Comparison of ENCODE assay signal across 11 cellular contexts in genomic region chr21:37459575-37459974, GRCh38.
DNase-seq lines count a peak whose midpoint lies in the region; TF ChIP-seq lines count a peak whose summit lies in the region.
"Had no signal": no experiment of that assay in that cellular context is flagged by ENCODE, and none has a peak within 500 bp of the region (broad histone marks: within the 10 kb centered on the region; RNA-seq: fewer than 3 reads in every experiment).

No MANE protein-coding gene starts in this region.

- no peak overlapping the region for H3K4ac ChIP-seq in mesendoderm (ENCODE audit: low read depth, low read length)

- CTCF ChIA-PET in CD8-positive, alpha-beta memory T cell (lab: Charles Lee): interaction anchor here (1.2 kb wide), 1 partner anchor 105 kb away, joined by 3 read pairs; no protein-coding TSS in a partner anchor

- peak overlapping the region in 2 of 7 donors; percentile 20 to 37 for H3K4me3 Mint-ChIP-seq in CD8-positive, alpha-beta memory T cell
- H3K4me3 Mint-ChIP-seq in chondrocyte (ENCODE audit: unreplicated experiment) (peak overlapping the region; percentile 48), nephron (peak overlapping the region in 2 of 3 experiments; percentile 8 to 66)

- H3K18ac ChIP-seq in mesendoderm (ENCODE audit: low read length): no peak overlapping the region

- H2AK5ac ChIP-seq in mesendoderm (ENCODE audit: low read length): no peak overlapping the region

- H4K8ac ChIP-seq in mesendoderm (ENCODE audit: low read depth, low read length): no peak overlapping the region

- H3K36me3 ChIP-seq in CD8-positive, alpha-beta memory T cell (ENCODE audit: insufficient read depth, low read length): no peaks in the 10 kb centered on the region
- H3K36me3 ChIP-seq in mesendoderm (ENCODE audit: control insufficient read depth, insufficient read depth, low read length): no peaks in the 10 kb centered on the region
- H3K36me3 ChIP-seq: ascending aorta had no signal

- H2BK120ac ChIP-seq in mesendoderm (ENCODE audit: low read depth, low read length): no peak overlapping the region

- H3K56ac ChIP-seq in mesendoderm (ENCODE audit: low read length): no peak overlapping the region

- DNase-seq in CD8-positive, alpha-beta memory T cell: no peak
- peak; percentile 84 for DNase-seq in LHCN-M2 (ENCODE audit: low read depth)
- DNase-seq in chondrocyte (ENCODE audit: low spot score): no peak
- DNase-seq in mesendoderm: no peak
- DNase-seq in iPS-NIHi7 (ENCODE audit: extremely low spot score): no peak
- no peak for DNase-seq in activated effector memory CD4-positive, alpha-beta T cell treated with Interleukin-2 at 50 U/mL for 16 hours
- DNase-seq in NCI-H2081 (lab: John Stamatoyannopoulos, UW): no peak
- DNase-seq: NCI-H1092 treated with DMSO at 0.1 percent for 48 hours, NCI-H446 treated with DMSO at 0.1 percent for 48 hours had no signal

- POLR2A ChIA-PET in CD8-positive, alpha-beta memory T cell (lab: Charles Lee): interaction anchor here (0.5 kb wide), 1 partner anchor 24 kb away, joined by 3 read pairs; no protein-coding TSS in a partner anchor

- H3K27me3 ChIP-seq in CD8-positive, alpha-beta memory T cell (ENCODE audit: insufficient read depth, low read length, poor library complexity, severe bottlenecking): no peaks in the 10 kb centered on the region
- H3K27me3 ChIP-seq in mesendoderm (ENCODE audit: insufficient read depth, low read length, poor library complexity): no peaks in the 10 kb centered on the region
- H3K27me3 ChIP-seq: ascending aorta had no signal

- H3K9me3 ChIP-seq in CD8-positive, alpha-beta memory T cell (ENCODE audit: low read length): no peaks in the 10 kb centered on the region
- H3K9me3 ChIP-seq: ascending aorta had no signal

- no peak overlapping the region for H2BK5ac ChIP-seq in mesendoderm (ENCODE audit: low read length)

- H3K36me3 Mint-ChIP-seq in CD8-positive, alpha-beta memory T cell: peaks cover 0 to 15% (median 4%) of the 10 kb centered on the region in 3 donors
- H3K36me3 Mint-ChIP-seq in chondrocyte (ENCODE audit: low read depth) (no peaks in the 10 kb centered on the region), nephron (ENCODE audit: low read depth) (no peaks in the 10 kb centered on the region)

- WGBS in mesendoderm (ENCODE audit: extremely low coverage, insufficient coverage, low lambda C conversion rate): no CpG with 5 or more reads among the region's 4 CpGs

- H3K4me1 Mint-ChIP-seq in CD8-positive, alpha-beta memory T cell: peaks cover 87 to 100% (median 96%) of the 10 kb centered on the region in 3 donors
- H3K4me1 Mint-ChIP-seq in chondrocyte (ENCODE audit: low read depth) (peaks cover 85% of the 10 kb centered on the region), nephron (peaks cover 89% of the 10 kb centered on the region)

- H3K4me2 ChIP-seq in mesendoderm (ENCODE audit: low read length): no peak overlapping the region

- no peak overlapping the region for H2BK15ac ChIP-seq in mesendoderm (replicated peaks; ENCODE audit: low read depth)

- H3K27ac Mint-ChIP-seq in CD8-positive, alpha-beta memory T cell: peak overlapping the region; percentile 8 to 81 (median 62)
- H3K27ac Mint-ChIP-seq in chondrocyte (ENCODE audit: unreplicated experiment) (peak overlapping the region; percentile 88), nephron (peak overlapping the region in 2 of 3 experiments; percentile 37 to 71)

- H3K79me2 ChIP-seq in mesendoderm (ENCODE audit: control insufficient read depth, insufficient read depth, low read length): peaks cover 66% of the 10 kb centered on the region

- H3K4me3 ChIP-seq in CD8-positive, alpha-beta memory T cell (ENCODE audit: low read length): no peak overlapping the region
- H3K4me3 ChIP-seq in mesendoderm (ENCODE audit: low read length): no peak overlapping the region
- H3K4me3 ChIP-seq: ascending aorta had no signal

- H3K9me3 Mint-ChIP-seq in CD8-positive, alpha-beta memory T cell: no peaks in the 10 kb centered on the region
- no peaks in the 10 kb centered on the region for H3K9me3 Mint-ChIP-seq in chondrocyte (ENCODE audit: low read depth)
- H3K9me3 Mint-ChIP-seq in nephron: no peaks in the 10 kb centered on the region

- H3K4me1 ChIP-seq in CD8-positive, alpha-beta memory T cell (ENCODE audit: insufficient read depth, low read length): peaks cover 75% of the 10 kb centered on the region
- H3K4me1 ChIP-seq in mesendoderm (ENCODE audit: control insufficient read depth, low read depth, low read length): peaks cover 14% of the 10 kb centered on the region

- no peak overlapping the region for H3K9ac ChIP-seq in mesendoderm (ENCODE audit: low read length)

- H4K5ac ChIP-seq in mesendoderm (ENCODE audit: low read length): no peak overlapping the region

- H3K23ac ChIP-seq in mesendoderm (ENCODE audit: low read length): no peak overlapping the region

- no peaks in the 10 kb centered on the region for H3K27me3 Mint-ChIP-seq in CD8-positive, alpha-beta memory T cell
- no peaks in the 10 kb centered on the region for H3K27me3 Mint-ChIP-seq in chondrocyte (ENCODE audit: low read depth)
- H3K27me3 Mint-ChIP-seq in nephron (ENCODE audit: low read depth): no peaks in the 10 kb centered on the region

- peaks cover 35% of the 10 kb centered on the region for H3K79me1 ChIP-seq in mesendoderm (ENCODE audit: low read length)

- H3K27ac ChIP-seq in CD8-positive, alpha-beta memory T cell (ENCODE audit: low read depth, low read length): no peak overlapping the region
- H3K27ac ChIP-seq in mesendoderm (ENCODE audit: low read depth, low read length): no peak overlapping the region

- no peak for TF ChIP-seq CTCF in chondrocyte (IDR thresholded peaks at IDR 0.05)
- TF ChIP-seq CTCF in nephron (IDR thresholded peaks at IDR 0.05; ENCODE audit: unreplicated experiment in 3 of 3): no peak
